Comparison of ENCODE assay signal across 12 cellular contexts in the genomic region with DNA sequence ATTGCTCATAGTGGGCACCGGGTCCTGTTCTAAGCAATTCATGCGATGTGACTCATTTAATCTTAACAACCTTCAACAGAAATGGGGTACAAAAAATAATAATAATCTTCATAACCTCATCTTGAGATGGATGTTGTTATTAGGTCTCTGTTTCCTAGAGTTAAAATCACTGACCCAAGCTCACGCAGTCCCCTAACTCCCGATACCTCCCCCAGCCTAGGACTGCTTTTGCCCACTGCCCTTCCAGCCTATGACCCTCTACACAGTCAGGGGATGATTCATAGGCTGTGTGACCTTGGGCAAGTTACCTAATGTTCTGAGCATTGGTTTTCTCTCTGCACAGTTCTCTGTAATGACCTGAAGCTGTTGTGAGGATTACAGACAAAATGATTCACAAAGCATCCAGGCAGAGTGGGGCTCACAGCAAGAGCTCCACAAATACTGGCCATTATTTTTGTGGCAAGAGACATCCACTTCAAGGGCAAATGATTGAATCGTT. TPM values are rescaled to one million over a fixed set of nuclear protein-coding genes. Genes with fewer than 3 reads are reported as not detected.
A peak's percentile ranks its signal among the peaks of the same experiment; 100 is the strongest.
DNase-seq lines count a peak whose midpoint lies in the region; FAIRE-seq and TF ChIP-seq lines count a peak whose summit lies in the region.
"Had no signal": no experiment of that assay in that cellular context is flagged by ENCODE, and none has a peak within 500 bp of the region (broad histone marks: within the 10 kb centered on the region; RNA-seq: fewer than 3 reads in every experiment).

No MANE protein-coding gene starts in this region.

- H2BK12ac ChIP-seq in H1 (ENCODE audit: low read depth, low read length): no peak overlapping the region

- no peak overlapping the region for H3K23ac ChIP-seq in H1 (ENCODE audit: insufficient read length)

- no peak overlapping the region for H2BK120ac ChIP-seq in H1 (replicated peaks; ENCODE audit: low read depth, low read length)

- no peak overlapping the region for H4K91ac ChIP-seq in H1 (replicated peaks; ENCODE audit: insufficient read length, low read length)

- TF ChIP-seq RAD21 in H1 (IDR thresholded peaks at IDR 0.05 in 1 of 2, conservative IDR thresholded peaks at IDR 0.05 in 1 of 2; ENCODE audit: low read depth in 2 of 2, low read length in 2 of 2): no peak

- TF ChIP-seq POLR2A in H1 (IDR thresholded peaks at IDR 0.05; ENCODE audit: control extremely low read depth in 1 of 2, low read depth in 2 of 2, low read length in 2 of 2): no peak

- no peak overlapping the region for H3K4ac ChIP-seq in H1 (replicated peaks; ENCODE audit: insufficient read length, low read depth, low read length)

- no peak overlapping the region for H2AK5ac ChIP-seq in H1 (ENCODE audit: low read depth, low read length)

- H3K23me2 ChIP-seq in H1 (ENCODE audit: low read depth, low read length): 0 out of 2 replicates have a peak, but pooled peaks cover 2% of the 10 kb centered on the region

- H3K9ac ChIP-seq in H1 (replicated peaks in 1 of 4; ENCODE audit: extremely low read depth in 1 of 4, low read depth in 3 of 4, low read length in 3 of 4): no peak overlapping the region

- H3K4me2 ChIP-seq in OCI-LY7 (ENCODE audit: low read length): peak overlapping the region; percentile 47; the same call in 1 of the 2 replicates
- H3K4me2 ChIP-seq in H1 (ENCODE audit: insufficient read depth in 1 of 2, low read depth in 2 of 2, low read length in 2 of 2): peak overlapping the region in 1 of 2 experiments; percentile 56; a peak in 1 of 4 replicates
- H3K4me2 ChIP-seq in osteoblast (ENCODE audit: insufficient read depth, low read length): peak overlapping the region; percentile 38

- no TSS peak for BruUV-seq in OCI-LY7 (replicated peaks; lab: Mats Ljungman, UMichigan)

- H3K9me3 ChIP-seq in OCI-LY7 (ENCODE audit: low read length) (no peaks in the 10 kb centered on the region), H1 (ENCODE audit: insufficient read depth in 2 of 2, low read depth in 1 of 2, low read length in 1 of 2) (no peaks in the 10 kb centered on the region), osteoblast (ENCODE audit: low read depth, low read length) (no peaks in the 10 kb centered on the region)
- H3K9me3 ChIP-seq: ascending aorta, SJSA1 had no signal

- H2AFZ ChIP-seq in OCI-LY7 (ENCODE audit: low read length) (peak overlapping the region; percentile 91; the same call in 1 of the 2 replicates), H1 (ENCODE audit: low read length) (peak overlapping the region; percentile 85), osteoblast (ENCODE audit: low read length) (no peak overlapping the region)

- WGBS in H1 (ENCODE audit: extremely low coverage in 1 of 2, insufficient coverage in 1 of 2, insufficient read length in 1 of 2, insufficient replicate concordance in 2 of 2, low coverage in 1 of 2, low lambda C conversion rate in 2 of 2, missing lambda C conversion rate in 1 of 2), 2 experiments: 68% methylated on average over 5 of the region's 5 CpGs; no CpG with 5 or more reads in 1 of the 2 experiments

- H3K36me3 ChIP-seq in OCI-LY7 (ENCODE audit: insufficient read depth, low read length) (no peaks in the 10 kb centered on the region), H1 (ENCODE audit: control insufficient read depth in 2 of 4, insufficient read depth in 4 of 4, low read length in 3 of 4) (no peaks in the 10 kb centered on the region), osteoblast (ENCODE audit: insufficient read depth, low read length) (no peaks in the 10 kb centered on the region)
- H3K36me3 ChIP-seq: ascending aorta, SJSA1 had no signal

- H2BK5ac ChIP-seq in H1 (ENCODE audit: low read depth, low read length): no peak overlapping the region

- no peak overlapping the region for H3K4me3 ChIP-seq in OCI-LY7 (ENCODE audit: low read depth, low read length, poor library complexity, severe bottlenecking)
- H3K4me3 ChIP-seq in H1 (ENCODE audit: extremely low read depth in 1 of 4, insufficient read depth in 2 of 4, low read depth in 3 of 4, low read length in 4 of 4): no peak overlapping the region
- H3K4me3 ChIP-seq in osteoblast (ENCODE audit: insufficient read depth, low read length): no peak overlapping the region
- H3K4me3 ChIP-seq: ascending aorta, SJSA1 had no signal

- FAIRE-seq in H1 (lab: Jason Lieb, UNC): no peak

- H3K4me1 ChIP-seq in OCI-LY7 (ENCODE audit: insufficient read depth, low read length, poor library complexity, severe bottlenecking): peaks cover 31% of the 10 kb centered on the region
- peaks cover 0 to 5% (median 5%) of the 10 kb centered on the region in 4 experiments; a peak in 6 of 7 replicates for H3K4me1 ChIP-seq in H1 (replicated peaks in 1 of 4; ENCODE audit: control insufficient read depth in 3 of 4, insufficient read depth in 4 of 4, low read length in 3 of 4)
- peaks cover 24% of the 10 kb centered on the region for H3K4me1 ChIP-seq in osteoblast (ENCODE audit: insufficient read depth, low read length)
- H3K4me1 ChIP-seq: ascending aorta had no signal

- no peak overlapping the region for H4K8ac ChIP-seq in H1 (ENCODE audit: extremely low read depth, insufficient read depth, low read length)

- H2BK15ac ChIP-seq in H1 (ENCODE audit: low read length): no peak overlapping the region

- no peak overlapping the region for H3K14ac ChIP-seq in H1 (ENCODE audit: insufficient read length)

- peak; percentile 54; the same call in 1 of the 2 replicates for TF ChIP-seq CTCF in OCI-LY7 (conservative IDR thresholded peaks at IDR 0.05; ENCODE audit: low read length)
- TF ChIP-seq CTCF in H1 (IDR thresholded peaks at IDR 0.05; ENCODE audit: control extremely low read depth in 1 of 3, insufficient read depth in 1 of 3, low read depth in 1 of 3, low read length in 3 of 3): no peak
- TF ChIP-seq CTCF in osteoblast (IDR thresholded peaks at IDR 0.05; ENCODE audit: extremely low read depth, low read depth, low read length): peak; percentile 2

- no peak for TF ChIP-seq EP300 in H1 (IDR thresholded peaks at IDR 0.05; ENCODE audit: borderline replicate concordance in 1 of 2, low read depth in 2 of 2, low read length in 2 of 2)

- no peaks in the 10 kb centered on the region for H3K79me1 ChIP-seq in H1 (ENCODE audit: low read depth, low read length)

- H4K20me1 ChIP-seq in OCI-LY7 (ENCODE audit: insufficient read depth, low read length) (no peaks in the 10 kb centered on the region), H1 (replicated peaks in 1 of 2; ENCODE audit: control insufficient read depth in 1 of 2, insufficient read depth in 2 of 2, low read length in 2 of 2) (no peaks in the 10 kb centered on the region), osteoblast (ENCODE audit: insufficient read depth, low read length) (no peaks in the 10 kb centered on the region)

- H2BK20ac ChIP-seq in H1 (ENCODE audit: low read length): no peak overlapping the region

- H3K27me3 ChIP-seq in H1 (replicated peaks in 1 of 4; ENCODE audit: control insufficient read depth in 3 of 4, extremely low read depth in 1 of 4, insufficient read depth in 3 of 4, low read length in 3 of 4): no peaks in the 10 kb centered on the region
- H3K27me3 ChIP-seq in osteoblast (ENCODE audit: insufficient read depth, low read length): peaks cover 6% of the 10 kb centered on the region
- H3K27me3 ChIP-seq: ascending aorta, SJSA1 had no signal

- peak; percentile 44 for DNase-seq in EL
- no peak for DNase-seq in OCI-LY7 (ENCODE audit: low spot score)
- no peak for DNase-seq in H1 (ENCODE audit: low read depth in 1 of 2, low spot score in 2 of 2)
- no peak for DNase-seq in osteoblast (ENCODE audit: insufficient read length, low spot score, missing footprints)
- DNase-seq in NCI-H1105 treated with DMSO at 0.1 percent for 48 hours (lab: John Stamatoyannopoulos, UW): no peak
- no peak for DNase-seq in NCI-H2171 treated with DMSO at 0.1 percent for 48 hours (lab: John Stamatoyannopoulos, UW)
- no peak for DNase-seq in central memory CD4-positive, alpha-beta T cell
- DNase-seq in COR-L47 (lab: John Stamatoyannopoulos, UW): no peak

- no peaks in the 10 kb centered on the region for H3K9me2 ChIP-seq in OCI-LY7 (ENCODE audit: insufficient read depth, low read length)

- POLR2A ChIA-PET in OCI-LY7 (lab: Charles Lee): interaction anchor here (1.1 to 1.2 kb wide), 2 partner anchors 53 to 263 kb away, joined by 3 read pairs; no protein-coding TSS in a partner anchor
- POLR2A ChIA-PET in H1 (lab: Charles Lee; ENCODE audit: partially characterized antibody): interaction anchor here (0.9 to 4.8 kb wide), 9 partner anchors 9 to 156 kb away, joined by 3 to 27 read pairs (median 4); a partner anchor contains a TSS

- no peak overlapping the region for H3K27ac ChIP-seq in OCI-LY7 (ENCODE audit: low read depth, low read length, poor library complexity, severe bottlenecking)
- no peak overlapping the region for H3K27ac ChIP-seq in H1 (ENCODE audit: low read depth, low read length)
- no peak overlapping the region for H3K27ac ChIP-seq in osteoblast (ENCODE audit: low read depth, low read length)
- H3K27ac ChIP-seq: ascending aorta, SJSA1 had no signal

- no peaks in the 10 kb centered on the region for H3K79me2 ChIP-seq in OCI-LY7 (ENCODE audit: insufficient read depth, low read depth, low read length)
- no peaks in the 10 kb centered on the region for H3K79me2 ChIP-seq in H1 (ENCODE audit: control insufficient read depth in 1 of 2, insufficient read depth in 2 of 2, low read length in 2 of 2)
- no peaks in the 10 kb centered on the region for H3K79me2 ChIP-seq in osteoblast (ENCODE audit: insufficient read depth, low read length)

- no peak overlapping the region for H4K5ac ChIP-seq in H1 (ENCODE audit: insufficient read length, low read depth, low read length)

- H3K18ac ChIP-seq in H1 (ENCODE audit: extremely low read depth, low read length): no peak overlapping the region

- H3K56ac ChIP-seq in H1 (replicated peaks; ENCODE audit: insufficient read length, low read depth, low read length): no peak overlapping the region

- intact Hi-C loops in OCI-LY7 (cut with micrococcal nuclease; ENCODE audit: unreplicated experiment): loop anchor here (2.0 kb wide), 1 partner anchor 39 kb away; no protein-coding TSS in a partner anchor

- CTCF ChIA-PET in OCI-LY7 (lab: Charles Lee; ENCODE audit: unreplicated experiment): interaction anchor here (1.6 kb wide), 1 partner anchor 9 kb away, joined by 5 read pairs; no protein-coding TSS in a partner anchor
- CTCF ChIA-PET in H1 (lab: Charles Lee; ENCODE audit: partially characterized antibody): interaction anchor here (0.7 to 4.9 kb wide), 38 partner anchors 9 to 446 kb away, joined by 3 to 69 read pairs (median 4); a partner anchor contains a TSS

RNA-seq across cellular contexts. Expression of a gene that starts 19.9 kb away (rescaled TPM):
- 70.5 and 81.9 TPM in 2 replicates for total RNA-seq in OCI-LY7 (2014; rRNA removed; shearing (Covaris generic))
- total RNA-seq in OCI-LY7 (2022): 63.6 and 83.2 TPM in 2 replicates
- total RNA-seq in H1 (2021; fragmentation: NEBNext Ultra II Directional; extraction: Animal tissue kit (Norgen Biotek cat#: 25700)): 59.8 and 66.4 TPM in 2 replicates
- 98.8 and 120 TPM in 2 replicates for polyA plus RNA-seq in H1 (2011; rRNA removed)
- 87.9 TPM for polyA plus RNA-seq in H1 (2011; cell fraction: cytosol; rRNA removed)
- polyA plus RNA-seq in H1 (2011; cell fraction: nucleus; rRNA removed): 82.2 TPM
- polyA plus RNA-seq in H1 (2012, experiment 1 of 2): 58.5 to 81.6 TPM (median 76.1 TPM) in 4 replicates
- 79.5 TPM for polyA plus RNA-seq in H1 (2012, experiment 2 of 2)
- polyA plus RNA-seq in H1 (2013, experiment 1 of 2): 29.1 TPM
- polyA plus RNA-seq in H1 (2013, experiment 2 of 2): 31.5 TPM
- 28.3 and 33.8 TPM in 2 replicates for polyA minus RNA-seq in H1 (2011; rRNA and poly(A)+ RNA removed)
- 26.5 TPM for polyA minus RNA-seq in H1 (2011; cell fraction: cytosol; rRNA and poly(A)+ RNA removed)
- 26.3 TPM for polyA minus RNA-seq in H1 (2011; cell fraction: nucleus; rRNA and poly(A)+ RNA removed)
- 5.3 and 6.9 TPM in 2 replicates for total RNA-seq in osteoblast

RNA-seq across cellular contexts. Expression of a gene that starts 26.3 kb away (rescaled TPM):
- not detected in 2 replicates for total RNA-seq in OCI-LY7 (2014; rRNA removed; shearing (Covaris generic))
- total RNA-seq in OCI-LY7 (2022) (not detected in 2 replicates), osteoblast (not detected in 2 replicates)
- total RNA-seq in H1 (2021; fragmentation: NEBNext Ultra II Directional; extraction: Animal tissue kit (Norgen Biotek cat#: 25700)): not detected in 2 replicates
- polyA plus RNA-seq in H1 (2011; rRNA removed): not detected in 2 replicates
- polyA plus RNA-seq in H1 (2011; cell fraction: cytosol; rRNA removed): 0.03 TPM
- not detected for polyA plus RNA-seq in H1 (2011; cell fraction: nucleus; rRNA removed)
- not detected in 4 replicates for polyA plus RNA-seq in H1 (2012, experiment 1 of 2)
- not detected for polyA plus RNA-seq in H1 (2012, experiment 2 of 2)
- polyA plus RNA-seq in H1 (2013, experiment 1 of 2): not detected
- not detected for polyA plus RNA-seq in H1 (2013, experiment 2 of 2)
- polyA minus RNA-seq in H1 (2011; rRNA and poly(A)+ RNA removed): not detected in 2 replicates
- polyA minus RNA-seq in H1 (2011; cell fraction: cytosol; rRNA and poly(A)+ RNA removed): not detected
- not detected for polyA minus RNA-seq in H1 (2011; cell fraction: nucleus; rRNA and poly(A)+ RNA removed)
- total RNA-seq: ascending aorta; CD4-positive, alpha-beta memory T cell; pulmonary artery endothelial cell; SJSA1 had no signal
- polyA plus RNA-seq: CD4-positive, alpha-beta memory T cell had no signal

RNA-seq across cellular contexts. Expression of a gene that starts 48.7 kb away (rescaled TPM):
- total RNA-seq in OCI-LY7 (2014; rRNA removed; shearing (Covaris generic)): 0.22 and 0.31 TPM in 2 replicates
- total RNA-seq in OCI-LY7 (2022) (0.11 and 0.18 TPM in 2 replicates), osteoblast (16.6 and 19.2 TPM in 2 replicates)
- 2.8 and 4.3 TPM in 2 replicates for total RNA-seq in H1 (2021; fragmentation: NEBNext Ultra II Directional; extraction: Animal tissue kit (Norgen Biotek cat#: 25700))
- polyA plus RNA-seq in H1 (2011; rRNA removed): 1.8 and 3.2 TPM in 2 replicates
- polyA plus RNA-seq in H1 (2011; cell fraction: cytosol; rRNA removed): 5.0 TPM
- 5.8 TPM for polyA plus RNA-seq in H1 (2011; cell fraction: nucleus; rRNA removed)
- polyA plus RNA-seq in H1 (2012, experiment 1 of 2): 3.5 to 5.3 TPM (median 4.0 TPM) in 4 replicates
- 3.0 TPM for polyA plus RNA-seq in H1 (2012, experiment 2 of 2)
- polyA plus RNA-seq in H1 (2013, experiment 1 of 2): 2.1 TPM
- polyA plus RNA-seq in H1 (2013, experiment 2 of 2): 2.0 TPM
- polyA minus RNA-seq in H1 (2011; rRNA and poly(A)+ RNA removed): 11.1 and 62.7 TPM in 2 replicates
- polyA minus RNA-seq in H1 (2011; cell fraction: cytosol; rRNA and poly(A)+ RNA removed): 3.9 TPM
- 15.3 TPM for polyA minus RNA-seq in H1 (2011; cell fraction: nucleus; rRNA and poly(A)+ RNA removed)

RNA-seq across cellular contexts. Expression of a gene that starts 58.3 kb away (rescaled TPM):
- total RNA-seq in OCI-LY7 (2014; rRNA removed; shearing (Covaris generic)): 6.9 and 8.0 TPM in 2 replicates
- 12.3 and 13.8 TPM in 2 replicates for total RNA-seq in OCI-LY7 (2022)
- total RNA-seq in H1 (2021; fragmentation: NEBNext Ultra II Directional; extraction: Animal tissue kit (Norgen Biotek cat#: 25700)): 15.3 and 19.0 TPM in 2 replicates
- 13.1 and 16.4 TPM in 2 replicates for polyA plus RNA-seq in H1 (2011; rRNA removed)
- polyA plus RNA-seq in H1 (2011; cell fraction: cytosol; rRNA removed): 16.2 TPM
- polyA plus RNA-seq in H1 (2011; cell fraction: nucleus; rRNA removed): 46.1 TPM
- polyA plus RNA-seq in H1 (2012, experiment 1 of 2): 8.4 to 15.1 TPM (median 13.4 TPM) in 4 replicates
- 8.7 TPM for polyA plus RNA-seq in H1 (2012, experiment 2 of 2)
- polyA plus RNA-seq in H1 (2013, experiment 1 of 2): 7.8 TPM
- polyA plus RNA-seq in H1 (2013, experiment 2 of 2): 6.5 TPM
- polyA minus RNA-seq in H1 (2011; rRNA and poly(A)+ RNA removed): 9.0 and 11.8 TPM in 2 replicates
- 8.1 TPM for polyA minus RNA-seq in H1 (2011; cell fraction: cytosol; rRNA and poly(A)+ RNA removed)
- polyA minus RNA-seq in H1 (2011; cell fraction: nucleus; rRNA and poly(A)+ RNA removed): 17.5 TPM
- total RNA-seq in osteoblast: 20.6 and 23.6 TPM in 2 replicates

Comparison
In these comparisons a context has a peak if more than half of its experiments do, and no peak if none do; other contexts are left out.
1. CTCF ChIP-seq: peak in OCI-LY7 (single experiment) and osteoblast (single experiment); none in H1 (0 of 3).